In genomic region chr12:52411806-52412205, GRCh38 we compare ENCODE assay signal across 31 cellular contexts. TPM values are rescaled to one million over a fixed set of nuclear protein-coding genes. Genes with fewer than 3 reads are reported as not detected.
DNase-seq lines count a peak whose midpoint lies in the region; ATAC-seq, FAIRE-seq and TF ChIP-seq lines count a peak whose summit lies in the region.
"Had no signal": no experiment of that assay in that cellular context is flagged by ENCODE, and none has a peak within 500 bp of the region (broad histone marks: within the 10 kb centered on the region; RNA-seq: fewer than 3 reads in every experiment).

No MANE protein-coding gene starts in this region.

- TF ChIP-seq CTCF in bronchial epithelial cell (IDR thresholded peaks at IDR 0.05; ENCODE audit: insufficient read depth, low read length, severe bottlenecking) (no peak), upper lobe of right lung (IDR thresholded peaks at IDR 0.05) (no peak), body of pancreas (IDR thresholded peaks at IDR 0.05) (no peak)

- ATAC-seq in upper lobe of right lung = peak; percentile 14
- no peak for ATAC-seq in body of pancreas
- ATAC-seq: GM12878 had no signal

- intact Hi-C loops in upper lobe of right lung (cut with DNase I) (no loop called here), body of pancreas (cut with DNase I) (no loop called here)

- no peak overlapping the region for H3K9ac ChIP-seq in neuronal stem cell (ENCODE audit: low read depth, low read length, poor library complexity)
- H3K9ac ChIP-seq: BLaER1 had no signal

- H2BK12ac ChIP-seq in neuronal stem cell (ENCODE audit: low read length) = peak overlapping the region; percentile 14

- DNase-seq in bronchial epithelial cell (ENCODE audit: low read depth) (no peak), neuronal stem cell (ENCODE audit: low spot score) (no peak), upper lobe of right lung (no peak), body of pancreas (no peak), NCI-H82 (lab: John Stamatoyannopoulos, UW) (no peak)
- DNase-seq in activated naive CD4-positive, alpha-beta T cell treated with Interleukin-2 at 50 U/mL for 16 hours = no peak
- DNase-seq: 8988T; ACHN; BE2C; C1 segment of cervical spinal cord; CD4-positive, alpha-beta memory T cell; CD4-positive, CD25-positive, alpha-beta regulatory T cell; CD8-positive, alpha-beta memory T cell; COR-L47; DMS 273 treated with DMSO at 0.1 percent for 48 hours; DMS153; DMS53; DMS79; DND-41; EL; GDM1 had no signal

- peak; percentile 43 for FAIRE-seq in bronchial epithelial cell (lab: Jason Lieb, UNC)
- FAIRE-seq: A204.1, GM12878, GM12892, GM18507 had no signal

- no peaks in the 10 kb centered on the region for H3K27me3 ChIP-seq in bronchial epithelial cell (ENCODE audit: control insufficient read depth, insufficient read depth, low read length)
- no peaks in the 10 kb centered on the region for H3K27me3 ChIP-seq in neuronal stem cell (ENCODE audit: control insufficient read depth in 3 of 3, insufficient read depth in 3 of 3, low read depth in 1 of 3, low read length in 3 of 3)
- peaks cover 4% of the 10 kb centered on the region for H3K27me3 ChIP-seq in upper lobe of right lung
- no peaks in the 10 kb centered on the region for H3K27me3 ChIP-seq in body of pancreas
- H3K27me3 ChIP-seq: BE2C, BLaER1 had no signal

- H3K4me2 ChIP-seq in neuronal stem cell (ENCODE audit: insufficient read depth, low read length, poor library complexity, severe bottlenecking) = no peak overlapping the region
- H3K4me2 ChIP-seq: BLaER1 had no signal

- H3K4me3 ChIP-seq in bronchial epithelial cell (ENCODE audit: low read depth, low read length) = no peak overlapping the region
- H3K4me3 ChIP-seq in neuronal stem cell (ENCODE audit: low read length in 2 of 2) = peak overlapping the region in 1 of 2 donors; percentile 48
- no peak overlapping the region for H3K4me3 ChIP-seq in upper lobe of right lung
- no peak overlapping the region for H3K4me3 ChIP-seq in body of pancreas
- H3K4me3 ChIP-seq: BLaER1, GM12878 had no signal

- H3K14ac ChIP-seq in neuronal stem cell (ENCODE audit: low read length) = peak overlapping the region; percentile 78

- H4K91ac ChIP-seq in neuronal stem cell (ENCODE audit: low read depth, low read length, poor library complexity) = peak overlapping the region; percentile 20

- no peak overlapping the region for H3K4ac ChIP-seq in neuronal stem cell (ENCODE audit: low read length)

- H3K18ac ChIP-seq in neuronal stem cell (ENCODE audit: low read length) = peak overlapping the region; percentile 79

- H3K36me3 ChIP-seq in bronchial epithelial cell (ENCODE audit: control insufficient read depth, insufficient read depth, low read length) (no peaks in the 10 kb centered on the region), neuronal stem cell (replicated peaks in 1 of 2; ENCODE audit: control insufficient read depth in 2 of 2, insufficient read depth in 2 of 2, low read length in 2 of 2) (no peaks in the 10 kb centered on the region), upper lobe of right lung (no peaks in the 10 kb centered on the region), body of pancreas (replicated peaks in 1 of 2; ENCODE audit: insufficient read depth in 1 of 2, low read depth in 2 of 2) (no peaks in the 10 kb centered on the region)
- H3K36me3 ChIP-seq: BE2C, BLaER1 had no signal

- H2AK5ac ChIP-seq in neuronal stem cell (ENCODE audit: low read depth, low read length) = no peak overlapping the region

- peaks cover 0 to 27% of the 10 kb centered on the region in 2 donors for H3K4me1 ChIP-seq in neuronal stem cell (ENCODE audit: control insufficient read depth in 2 of 2, insufficient read depth in 1 of 2, low read depth in 1 of 2, low read length in 2 of 2)
- peaks cover 2% of the 10 kb centered on the region for H3K4me1 ChIP-seq in upper lobe of right lung
- no peaks in the 10 kb centered on the region for H3K4me1 ChIP-seq in body of pancreas
- H3K4me1 ChIP-seq: BE2C had no signal

- no peaks in the 10 kb centered on the region for H3K79me1 ChIP-seq in neuronal stem cell (ENCODE audit: low read depth, low read length)

- H3K9me3 ChIP-seq in neuronal stem cell (replicated peaks in 1 of 2; ENCODE audit: control insufficient read depth in 2 of 2, insufficient read depth in 1 of 2, low read depth in 1 of 2, low read length in 2 of 2) = peaks cover 0 to 10% of the 10 kb centered on the region in 2 donors
- no peaks in the 10 kb centered on the region for H3K9me3 ChIP-seq in upper lobe of right lung
- H3K9me3 ChIP-seq in body of pancreas = no peaks in the 10 kb centered on the region
- H3K9me3 ChIP-seq: BE2C, BLaER1 had no signal

- no peak overlapping the region for H2BK5ac ChIP-seq in neuronal stem cell (ENCODE audit: low read length)

- H3K23ac ChIP-seq in neuronal stem cell (ENCODE audit: low read depth, low read length, poor library complexity) = no peak overlapping the region

- no peak overlapping the region for H4K8ac ChIP-seq in neuronal stem cell (ENCODE audit: low read depth, low read length)

- no peak overlapping the region for H2BK120ac ChIP-seq in neuronal stem cell (ENCODE audit: low read depth, low read length)

- no peak for TF ChIP-seq POLR2A in body of pancreas (IDR thresholded peaks at IDR 0.05)

- no peak overlapping the region for H2BK15ac ChIP-seq in neuronal stem cell (ENCODE audit: low read length)

- no peak overlapping the region for H2AFZ ChIP-seq in neuronal stem cell (ENCODE audit: low read length)

- H3K27ac ChIP-seq in neuronal stem cell (replicated peaks; ENCODE audit: low read length) = no peak overlapping the region
- H3K27ac ChIP-seq in upper lobe of right lung = no peak overlapping the region
- no peak overlapping the region for H3K27ac ChIP-seq in body of pancreas
- H3K27ac ChIP-seq: BLaER1 had no signal

- WGBS in neuronal stem cell (ENCODE audit: extremely low coverage in 2 of 2, insufficient read length in 2 of 2, insufficient replicate concordance in 1 of 2), 2 donors = no CpG with 5 or more reads among the region's 10 CpGs
- 92 to 97% methylated on average over 9 of the region's 10 CpGs for WGBS in body of pancreas, 2 donors

RNA-seq across cellular contexts. Expression of gene KRT82, which starts 5.7 kb away (rescaled TPM):
- total RNA-seq in bronchial epithelial cell = not detected in 2 replicates
- polyA plus RNA-seq in neuronal stem cell (2013, experiment 1 of 2) = not detected
- not detected for polyA plus RNA-seq in neuronal stem cell (2013, experiment 2 of 2)
- total RNA-seq in upper lobe of right lung = not detected
- total RNA-seq in body of pancreas = not detected
- total RNA-seq: A673; CD4-positive, alpha-beta memory T cell; CD4-positive, CD25-positive, alpha-beta regulatory T cell; CD8-positive, alpha-beta memory T cell; Daoy; G401; GM12878 had no signal
- polyA plus RNA-seq: AG04450; CD14-positive monocyte; CD4-positive, alpha-beta memory T cell; CD4-positive, CD25-positive, alpha-beta regulatory T cell; CD8-positive, alpha-beta memory T cell; GM12878 had no signal

RNA-seq across cellular contexts. Expression of gene KRT75, which starts 22.4 kb away (rescaled TPM):
- total RNA-seq in bronchial epithelial cell = 1.8 and 7.3 TPM in 2 replicates
- polyA plus RNA-seq in neuronal stem cell (2013, experiment 1 of 2) = not detected
- polyA plus RNA-seq in neuronal stem cell (2013, experiment 2 of 2) = not detected
- not detected for total RNA-seq in upper lobe of right lung
- not detected for total RNA-seq in body of pancreas
- total RNA-seq: A673; CD4-positive, alpha-beta memory T cell; CD4-positive, CD25-positive, alpha-beta regulatory T cell; CD8-positive, alpha-beta memory T cell; GM12878 had no signal
- polyA plus RNA-seq: AG04450; CD14-positive monocyte; CD4-positive, alpha-beta memory T cell; CD4-positive, CD25-positive, alpha-beta regulatory T cell; CD8-positive, alpha-beta memory T cell; GM12878 had no signal

RNA-seq across cellular contexts. Expression of gene KRT84, which starts 26.4 kb away (rescaled TPM):
- total RNA-seq in bronchial epithelial cell (not detected in 2 replicates), upper lobe of right lung (not detected), body of pancreas (not detected)
- polyA plus RNA-seq in neuronal stem cell (2013, experiment 1 of 2) = not detected
- polyA plus RNA-seq in neuronal stem cell (2013, experiment 2 of 2) = not detected
- total RNA-seq: A673; CD4-positive, alpha-beta memory T cell; CD4-positive, CD25-positive, alpha-beta regulatory T cell; CD8-positive, alpha-beta memory T cell; Daoy; G401; GM12878 had no signal
- polyA plus RNA-seq: AG04450; CD14-positive monocyte; CD4-positive, alpha-beta memory T cell; CD4-positive, CD25-positive, alpha-beta regulatory T cell; CD8-positive, alpha-beta memory T cell; GM12878 had no signal

RNA-seq across cellular contexts. Expression of gene KRT6B, which starts 40.1 kb away (rescaled TPM):
- total RNA-seq in bronchial epithelial cell (287 and 1,881 TPM in 2 replicates), upper lobe of right lung (not detected), body of pancreas (not detected)
- not detected for polyA plus RNA-seq in neuronal stem cell (2013, experiment 1 of 2)
- not detected for polyA plus RNA-seq in neuronal stem cell (2013, experiment 2 of 2)
- total RNA-seq: A673; CD4-positive, alpha-beta memory T cell; CD4-positive, CD25-positive, alpha-beta regulatory T cell; CD8-positive, alpha-beta memory T cell; Daoy; G401; GM12878 had no signal
- polyA plus RNA-seq: AG04450; CD14-positive monocyte; CD4-positive, alpha-beta memory T cell; CD4-positive, CD25-positive, alpha-beta regulatory T cell; CD8-positive, alpha-beta memory T cell had no signal

RNA-seq across cellular contexts. Expression of gene KRT85, which starts 44.5 kb away (rescaled TPM):
- total RNA-seq in bronchial epithelial cell (not detected in 2 replicates), upper lobe of right lung (not detected), body of pancreas (not detected)
- not detected for polyA plus RNA-seq in neuronal stem cell (2013, experiment 1 of 2)
- not detected for polyA plus RNA-seq in neuronal stem cell (2013, experiment 2 of 2)
- total RNA-seq: A673; CD4-positive, alpha-beta memory T cell; CD4-positive, CD25-positive, alpha-beta regulatory T cell; CD8-positive, alpha-beta memory T cell; G401 had no signal
- polyA plus RNA-seq: AG04450; CD14-positive monocyte; CD4-positive, alpha-beta memory T cell; CD4-positive, CD25-positive, alpha-beta regulatory T cell; CD8-positive, alpha-beta memory T cell had no signal
